8 cellular contexts compared by ENCODE assay signal in the genomic region with DNA sequence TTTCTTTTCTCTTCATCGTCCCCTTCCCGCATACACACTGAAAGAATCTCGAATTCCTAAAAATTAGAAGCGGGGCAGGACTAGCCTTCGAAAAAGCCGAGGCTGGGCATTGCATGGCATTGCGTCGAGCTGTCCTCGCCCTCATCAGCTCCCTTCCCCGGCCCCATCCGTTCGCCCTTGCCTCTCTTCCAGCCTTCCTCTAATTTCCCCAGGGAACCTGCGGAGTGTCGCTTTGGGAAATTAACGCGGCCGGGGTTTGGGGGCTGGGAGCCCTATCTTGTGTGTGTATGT.
DNase-seq lines count a peak whose midpoint lies in the region; ATAC-seq and TF ChIP-seq lines count a peak whose summit lies in the region.

No MANE protein-coding gene starts in this region.

- H3K27me3 ChIP-seq in DOHH2 (ENCODE audit: control insufficient read depth, low read length) (no peaks in the 10 kb centered on the region), parathyroid adenoma (ENCODE audit: control insufficient read depth, insufficient read depth, low read length) (no peaks in the 10 kb centered on the region)

- peak; percentile 72 for DNase-seq in OCI-M1 (lab: John Stamatoyannopoulos, UW)
- no peak for DNase-seq in epithelial cell of prostate (ENCODE audit: low read depth, low spot score)
- no peak for DNase-seq in UCSD-AML1 (lab: John Stamatoyannopoulos, UW; ENCODE audit: unreplicated experiment)

- TF ChIP-seq CTCF in DOHH2 (IDR thresholded peaks at IDR 0.05; ENCODE audit: low read depth, low read length, poor library complexity, severe bottlenecking) = no peak
- no peak for TF ChIP-seq CTCF in parathyroid adenoma (IDR thresholded peaks at IDR 0.05)

- peak overlapping the region; percentile 97 for H3K9ac ChIP-seq in parathyroid adenoma

- H3K27ac ChIP-seq in DOHH2 (ENCODE audit: low read depth, low read length) = no peak overlapping the region
- H3K27ac ChIP-seq in epithelial cell of prostate = peak overlapping the region; percentile 82
- peak overlapping the region; percentile 91 for H3K27ac ChIP-seq in parathyroid adenoma

- peaks cover 13% of the 10 kb centered on the region for H3F3A ChIP-seq in DOHH2 (ENCODE audit: control insufficient read depth, insufficient read depth)

- H2AFZ ChIP-seq in parathyroid adenoma = peak overlapping the region; percentile 28

- H3K4me1 ChIP-seq in DOHH2 (ENCODE audit: control insufficient read depth, low read length) (peaks cover 37% of the 10 kb centered on the region), parathyroid adenoma (peaks cover 42% of the 10 kb centered on the region)

- H3K4me2 ChIP-seq in DOHH2 (ENCODE audit: low read length) (peak overlapping the region; percentile 60), parathyroid adenoma (ENCODE audit: low read length) (peak overlapping the region; percentile 69)

- H3K4me3 ChIP-seq in DOHH2 (ENCODE audit: low read length) = peak overlapping the region; percentile 77
- peak overlapping the region; percentile 71 for H3K4me3 ChIP-seq in parathyroid adenoma (ENCODE audit: low read depth, low read length)

- H4K20me1 ChIP-seq in DOHH2 (ENCODE audit: control insufficient read depth, insufficient read depth, low read depth, low read length) = peaks cover 3% of the 10 kb centered on the region; the same call in 1 of the 2 replicates

- no peaks in the 10 kb centered on the region for H3K9me2 ChIP-seq in DOHH2 (replicated peaks; ENCODE audit: control insufficient read depth, low read length)

- peaks cover 9% of the 10 kb centered on the region for H3K79me2 ChIP-seq in DOHH2 (ENCODE audit: control insufficient read depth, low read length)
- peaks cover 5% of the 10 kb centered on the region for H3K79me2 ChIP-seq in parathyroid adenoma

- ATAC-seq in GM18505 (IDR thresholded peaks at IDR 0.05; ENCODE audit: unreplicated experiment) (no peak), GM19395 (IDR thresholded peaks at IDR 0.05; ENCODE audit: unreplicated experiment) (no peak), HG03520 (IDR thresholded peaks at IDR 0.05; ENCODE audit: unreplicated experiment) (no peak)

- H3K36me3 ChIP-seq in DOHH2 (ENCODE audit: control insufficient read depth, low read length) (no peaks in the 10 kb centered on the region), parathyroid adenoma (ENCODE audit: control insufficient read depth, insufficient read depth, low read length) (no peaks in the 10 kb centered on the region)

- no peak for TF ChIP-seq POLR2A in GM18505 (IDR thresholded peaks at IDR 0.05; ENCODE audit: borderline replicate concordance, extremely low read depth, insufficient read depth, insufficient read length)

- H3K9me3 ChIP-seq in DOHH2 (ENCODE audit: control insufficient read depth, insufficient read depth, low read length) = no peaks in the 10 kb centered on the region
- no peaks in the 10 kb centered on the region for H3K9me3 ChIP-seq in parathyroid adenoma (ENCODE audit: control insufficient read depth, low read length)
